In the genomic region with DNA sequence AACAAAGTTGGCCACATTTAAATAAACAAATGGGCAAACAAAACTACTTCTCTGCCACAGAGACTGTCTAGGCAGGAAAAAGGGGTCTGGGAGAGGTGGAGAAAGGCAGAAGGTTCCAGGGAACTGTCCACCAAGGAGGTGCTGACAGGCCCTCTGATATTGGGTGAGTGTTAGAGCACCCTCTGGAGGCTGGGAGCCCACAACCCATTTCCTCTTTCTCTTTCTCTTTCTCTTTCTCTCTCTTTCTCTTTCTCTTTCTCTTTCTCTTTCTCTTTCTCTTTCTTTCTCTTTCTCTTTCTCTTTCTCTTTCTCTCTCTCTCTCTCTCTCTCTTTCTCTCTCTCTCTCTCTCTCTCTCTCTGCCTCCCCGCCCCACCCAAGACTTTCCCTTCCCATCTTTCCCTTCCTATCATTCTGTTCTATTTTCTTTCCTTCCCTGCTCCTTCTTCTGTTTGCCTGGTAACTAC, we compare ENCODE assay signal across 8 cellular contexts.
DNase-seq lines count a peak whose midpoint lies in the region; ATAC-seq and TF ChIP-seq lines count a peak whose summit lies in the region.

No MANE protein-coding gene starts in this region.

- H4K20me1 ChIP-seq in OCI-LY3 (ENCODE audit: insufficient read depth, low read length) (no peaks in the 10 kb centered on the region), mammary epithelial cell (ENCODE audit: insufficient read depth, low read length) (no peaks in the 10 kb centered on the region)

- H2BK15ac ChIP-seq in mesenchymal stem cell (ENCODE audit: low read depth, poor library complexity, severe bottlenecking): no peak overlapping the region

- H3K23ac ChIP-seq in mesenchymal stem cell (ENCODE audit: low read length in 2 of 2): no peak overlapping the region

- no peak overlapping the region for H3K18ac ChIP-seq in mesenchymal stem cell (ENCODE audit: low read depth in 1 of 2, low read length in 2 of 2)

- peak overlapping the region; percentile 39 for H3K9ac ChIP-seq in OCI-LY3 (ENCODE audit: low read length)
- no peak overlapping the region for H3K9ac ChIP-seq in mammary epithelial cell (ENCODE audit: insufficient read depth, low read length)
- H3K9ac ChIP-seq in mesenchymal stem cell (ENCODE audit: low read length): no peak overlapping the region

- no peak overlapping the region for H2BK120ac ChIP-seq in mesenchymal stem cell (ENCODE audit: low read depth, low read length)

- no peak overlapping the region for H4K91ac ChIP-seq in mesenchymal stem cell (ENCODE audit: low read length)

- in situ Hi-C loops in mammary epithelial cell (cut with MboI; ENCODE audit: low sequenced_read_pairs in 2 of 2): no loop called here

- no peak overlapping the region for H2AK5ac ChIP-seq in mesenchymal stem cell (ENCODE audit: low read length, severe bottlenecking)

- no peaks in the 10 kb centered on the region for H3K79me1 ChIP-seq in mesenchymal stem cell (replicated peaks; ENCODE audit: low read length, poor library complexity, severe bottlenecking)

- 0 out of 2 replicates have a peak, but pooled peaks cover 4% of the 10 kb centered on the region for H3K4me1 ChIP-seq in OCI-LY3 (ENCODE audit: low read length)
- H3K4me1 ChIP-seq in mammary epithelial cell (ENCODE audit: insufficient read depth, low read length): no peaks in the 10 kb centered on the region
- H3K4me1 ChIP-seq in mesenchymal stem cell (ENCODE audit: control insufficient read depth, insufficient read depth, low read depth, low read length): no peaks in the 10 kb centered on the region

- H3K4ac ChIP-seq in mesenchymal stem cell (ENCODE audit: low read depth in 1 of 2, low read length in 2 of 2): no peak overlapping the region

- H3K4me3 ChIP-seq in OCI-LY3 (ENCODE audit: low read length) (peak overlapping the region; percentile 70), mammary epithelial cell (replicated peaks in 1 of 3; ENCODE audit: insufficient read depth in 1 of 3, low read depth in 2 of 3, low read length in 3 of 3) (no peak overlapping the region), mesenchymal stem cell (ENCODE audit: insufficient read depth in 1 of 2, low read depth in 1 of 2, low read length in 2 of 2) (no peak overlapping the region)

- 17% methylated on average over 1 of the region's 1 CpG for WGBS in mammary epithelial cell (ENCODE audit: low coverage, missing lambda C conversion rate)
- WGBS in mesenchymal stem cell: 40% methylated on average over 1 of the region's 1 CpG

- BruUV-seq in mammary epithelial cell (replicated peaks; lab: Mats Ljungman, UMichigan): no TSS peak

- H3K79me2 ChIP-seq in OCI-LY3 (ENCODE audit: low read length) (no peaks in the 10 kb centered on the region), mammary epithelial cell (ENCODE audit: insufficient read depth, low read length) (no peaks in the 10 kb centered on the region)

- no peak overlapping the region for H4K8ac ChIP-seq in mesenchymal stem cell (ENCODE audit: low read length)

- H3K36me3 ChIP-seq in OCI-LY3 (replicated peaks; ENCODE audit: low read depth, low read length): no peaks in the 10 kb centered on the region
- H3K36me3 ChIP-seq in mammary epithelial cell (ENCODE audit: insufficient read depth, low read length): no peaks in the 10 kb centered on the region
- H3K36me3 ChIP-seq in mesenchymal stem cell (ENCODE audit: control insufficient read depth in 1 of 2, insufficient read depth in 2 of 2, low read depth in 1 of 2, low read length in 2 of 2): no peaks in the 10 kb centered on the region

- TF ChIP-seq CTCF in OCI-LY3 (IDR thresholded peaks at IDR 0.05; ENCODE audit: low read depth, low read length) (peak; percentile 66), mammary epithelial cell (conservative IDR thresholded peaks at IDR 0.05 in 1 of 2, IDR thresholded peaks at IDR 0.05 in 1 of 2; ENCODE audit: extremely low read depth in 1 of 2, insufficient read depth in 1 of 2, low read depth in 1 of 2, low read length in 2 of 2) (peak; percentile 53 to 74)

- no peaks in the 10 kb centered on the region for H3K27me3 ChIP-seq in OCI-LY3 (ENCODE audit: low read depth, low read length)
- H3K27me3 ChIP-seq in mammary epithelial cell (ENCODE audit: insufficient read depth, low read length): peaks cover 2% of the 10 kb centered on the region
- H3K27me3 ChIP-seq in mesenchymal stem cell (ENCODE audit: control insufficient read depth in 1 of 2, insufficient read depth in 1 of 2, low read length in 2 of 2): peaks cover 5% of the 10 kb centered on the region in 2 experiments

- ATAC-seq in GM19455 (IDR thresholded peaks at IDR 0.05; ENCODE audit: unreplicated experiment) (peak; percentile 51), HG03432 (IDR thresholded peaks at IDR 0.05; ENCODE audit: unreplicated experiment) (peak; percentile 93)

- H3K4me2 ChIP-seq in OCI-LY3 (ENCODE audit: low read length): peak overlapping the region; percentile 61
- H3K4me2 ChIP-seq in mammary epithelial cell (ENCODE audit: insufficient read depth, low read depth, low read length): no peak overlapping the region
- no peak overlapping the region for H3K4me2 ChIP-seq in mesenchymal stem cell (ENCODE audit: low read length, poor library complexity, severe bottlenecking)

- intact Hi-C loops in mammary epithelial cell (cut with micrococcal nuclease): loop anchor here (1.0 to 5.0 kb wide), 3 partner anchors 72 to 877 kb away; no protein-coding TSS in a partner anchor

- dilution Hi-C loops in mammary epithelial cell (cut with HindIII; ENCODE audit: low sequenced_read_pairs): no loop called here

- H2BK5ac ChIP-seq in mesenchymal stem cell (ENCODE audit: low read depth, low read length, poor library complexity, severe bottlenecking): no peak overlapping the region

- H3K9me3 ChIP-seq in OCI-LY3 (ENCODE audit: insufficient read depth, low read length): no peaks in the 10 kb centered on the region
- no peaks in the 10 kb centered on the region for H3K9me3 ChIP-seq in mammary epithelial cell (replicated peaks; ENCODE audit: insufficient read depth, low read length)
- H3K9me3 ChIP-seq in mesenchymal stem cell (ENCODE audit: control insufficient read depth, low read length): no peaks in the 10 kb centered on the region

- H3K14ac ChIP-seq in mesenchymal stem cell (ENCODE audit: low read length in 2 of 2): no peak overlapping the region

- H2AFZ ChIP-seq in OCI-LY3 (ENCODE audit: low read depth, low read length) (peak overlapping the region; percentile 81; the same call in 1 of the 2 replicates), mammary epithelial cell (ENCODE audit: low read depth, low read length) (no peak overlapping the region), mesenchymal stem cell (ENCODE audit: low read depth, low read length) (no peak overlapping the region)

- no peak overlapping the region for H3K27ac ChIP-seq in OCI-LY3 (ENCODE audit: low read length)
- H3K27ac ChIP-seq in mammary epithelial cell (ENCODE audit: insufficient read depth, low read depth, low read length): no peak overlapping the region
- H3K27ac ChIP-seq in mesenchymal stem cell (ENCODE audit: low read length, poor library complexity, severe bottlenecking): no peak overlapping the region

- peak; percentile 22 to 64 for DNase-seq in NCI-H446 (lab: John Stamatoyannopoulos, UW)
- no peak for DNase-seq in NCI-H446 treated with DMSO at 0.1 percent for 48 hours (lab: John Stamatoyannopoulos, UW)
- DNase-seq in mammary epithelial cell: peak; percentile 45
- peak; percentile 66 for DNase-seq in mesenchymal stem cell
- DNase-seq in NCI-H2171 treated with DMSO at 0.1 percent for 48 hours (lab: John Stamatoyannopoulos, UW): no peak

- CTCF ChIA-PET in mammary epithelial cell (lab: Charles Lee; ENCODE audit: low non-redundant PET): no interaction called here

- no peak overlapping the region for H2BK12ac ChIP-seq in mesenchymal stem cell (ENCODE audit: low read length in 2 of 2)

Comparison
In these comparisons a context has a peak if more than half of its experiments do, and no peak if none do; other contexts are left out.
1. DNase-seq: peak in NCI-H446 (2 of 2), mammary epithelial cell (single experiment) and mesenchymal stem cell (single experiment); none in NCI-H446 treated with DMSO at 0.1 percent for 48 hours (single experiment) and NCI-H2171 treated with DMSO at 0.1 percent for 48 hours (single experiment).